In genomic region chr3:172094621-172095557, GRCh38 we compare ENCODE assay signal across 8 cellular contexts. TPM values are rescaled to one million over a fixed set of nuclear protein-coding genes. Genes with fewer than 3 reads are reported as not detected.
DNase-seq lines count a peak whose midpoint lies in the region; ATAC-seq and TF ChIP-seq lines count a peak whose summit lies in the region.

No MANE protein-coding gene starts in this region.

- H3K79me2 ChIP-seq in neural progenitor cell (ENCODE audit: low read depth): peaks cover 88% of the 10 kb centered on the region

- H3K27me3 Mint-ChIP-seq in activated naive CD4-positive, alpha-beta T cell treated with anti-CD3 and anti-CD28 coated beads, Interleukin-2, amount 50 U/mL, for 24 hours: no peaks in the 10 kb centered on the region
- H3K27me3 Mint-ChIP-seq in neural progenitor cell (ENCODE audit: insufficient read depth, low read depth): peaks cover 4% of the 10 kb centered on the region

- H3K4me1 Mint-ChIP-seq in activated naive CD4-positive, alpha-beta T cell treated with anti-CD3 and anti-CD28 coated beads, Interleukin-2, amount 50 U/mL, for 24 hours: peaks cover 68% of the 10 kb centered on the region
- peaks cover 43% of the 10 kb centered on the region for H3K4me1 Mint-ChIP-seq in neural progenitor cell

- no peak for TF ChIP-seq CTCF in neural progenitor cell (IDR thresholded peaks at IDR 0.05)

- H3K27me3 ChIP-seq in neural progenitor cell: no peaks in the 10 kb centered on the region

- peaks cover 45% of the 10 kb centered on the region for H4K20me1 ChIP-seq in neural progenitor cell (ENCODE audit: low read depth)

- H3K36me3 Mint-ChIP-seq in activated naive CD4-positive, alpha-beta T cell treated with anti-CD3 and anti-CD28 coated beads, Interleukin-2, amount 50 U/mL, for 24 hours: no peaks in the 10 kb centered on the region
- peaks cover 36% of the 10 kb centered on the region for H3K36me3 Mint-ChIP-seq in neural progenitor cell

- H3K9ac ChIP-seq in neural progenitor cell: no peak overlapping the region

- H3K4me3 Mint-ChIP-seq in activated naive CD4-positive, alpha-beta T cell treated with anti-CD3 and anti-CD28 coated beads, Interleukin-2, amount 50 U/mL, for 24 hours: no peak overlapping the region
- no peak overlapping the region for H3K4me3 Mint-ChIP-seq in neural progenitor cell

- peak; percentile 87 for ATAC-seq in GM19043 (IDR thresholded peaks at IDR 0.05; ENCODE audit: low read depth, unreplicated experiment)
- peak; percentile 86 for ATAC-seq in HG03103 (IDR thresholded peaks at IDR 0.05; ENCODE audit: low read depth, unreplicated experiment)
- peak; percentile 24 for ATAC-seq in sciatic nerve

- H3K36me3 ChIP-seq in neural progenitor cell: no peaks in the 10 kb centered on the region

- DNase-seq in AG08395 (ENCODE audit: low spot score): peak; percentile 12
- DNase-seq in sciatic nerve (ENCODE audit: low spot score): no peak
- no peak for DNase-seq in NCI-H2196 (lab: John Stamatoyannopoulos, UW; ENCODE audit: unreplicated experiment)
- DNase-seq in neural progenitor cell (ENCODE audit: low spot score): no peak
- no peak for DNase-seq in anterior cingulate cortex (lab: John Stamatoyannopoulos, UW)

- no peak overlapping the region for H3K4me2 ChIP-seq in neural progenitor cell

- no peak overlapping the region for H3K27ac ChIP-seq in neural progenitor cell

- H3K9me3 Mint-ChIP-seq in activated naive CD4-positive, alpha-beta T cell treated with anti-CD3 and anti-CD28 coated beads, Interleukin-2, amount 50 U/mL, for 24 hours: no peaks in the 10 kb centered on the region
- H3K9me3 Mint-ChIP-seq in neural progenitor cell: peaks cover 18% of the 10 kb centered on the region

- H3F3A ChIP-seq in neural progenitor cell (ENCODE audit: low read depth): no peaks in the 10 kb centered on the region

- H3K4me3 ChIP-seq in neural progenitor cell: no peak overlapping the region

- H2AFZ ChIP-seq in neural progenitor cell (replicated peaks): no peak overlapping the region

- intact Hi-C loops in sciatic nerve (cut with DNase I): no loop called here

- peaks cover 36% of the 10 kb centered on the region for H3K4me1 ChIP-seq in neural progenitor cell

- peak overlapping the region; percentile 15 for H3K27ac Mint-ChIP-seq in activated naive CD4-positive, alpha-beta T cell treated with anti-CD3 and anti-CD28 coated beads, Interleukin-2, amount 50 U/mL, for 24 hours
- no peak overlapping the region for H3K27ac Mint-ChIP-seq in neural progenitor cell

- H3K9me3 ChIP-seq in neural progenitor cell (ENCODE audit: low read depth): no peaks in the 10 kb centered on the region

RNA-seq across cellular contexts. Expression of gene FNDC3B, which starts 55.5 kb away (rescaled TPM):
- total RNA-seq in sciatic nerve (171 TPM), neural progenitor cell (ENCODE audit: low replicate concordance) (29.5 and 33.9 TPM in 2 replicates)

Comparison
In these comparisons a context has a peak if more than half of its experiments do, and no peak if none do; other contexts are left out.
1. ATAC-seq: peak in every context shown above with its lines; median percentile 87 in GM19043; 86 in HG03103; 24 in sciatic nerve.